In the genomic region with DNA sequence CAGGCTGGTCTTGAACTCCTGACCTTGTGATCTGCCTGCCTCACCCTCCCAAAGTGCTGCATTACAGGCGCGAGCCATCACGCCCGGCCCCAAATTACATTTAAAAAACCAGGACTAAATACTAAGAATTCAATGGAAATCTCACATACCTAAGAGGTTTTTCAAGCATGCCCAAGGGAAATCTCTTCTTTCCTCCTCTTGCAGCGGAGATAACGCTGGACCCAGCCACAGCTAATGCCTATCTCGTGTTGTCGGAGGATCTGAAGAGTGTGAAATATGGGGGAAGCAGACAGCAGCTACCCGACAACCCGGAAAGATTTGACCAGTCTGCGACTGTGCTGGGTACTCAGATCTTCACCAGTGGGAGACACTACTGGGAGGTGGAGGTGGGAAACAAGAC, we compare ENCODE assay signal across 19 cellular contexts. TPM values are rescaled to one million over a fixed set of nuclear protein-coding genes. Genes with fewer than 3 reads are reported as not detected.
DNase-seq lines count a peak whose midpoint lies in the region; ATAC-seq and TF ChIP-seq lines count a peak whose summit lies in the region.
"Had no signal": no experiment of that assay in that cellular context is flagged by ENCODE, and none has a peak within 500 bp of the region (broad histone marks: within the 10 kb centered on the region; RNA-seq: fewer than 3 reads in every experiment).

No MANE protein-coding gene starts in this region.

- DNase-seq in chondrocyte (ENCODE audit: low spot score), result peak; percentile 22
- no peak for DNase-seq in glutamatergic neuron
- peak; percentile 23 to 62 for DNase-seq in trophoblast cell
- no peak for DNase-seq in NCI-H1417 (lab: John Stamatoyannopoulos, UW)
- DNase-seq in nucleus accumbens (lab: John Stamatoyannopoulos, UW), result no peak
- DNase-seq: C1 segment of cervical spinal cord; Calu3; CD4-positive, alpha-beta memory T cell; COR-L47; DMS153; DND-41; GDM1; HFFc6 had no signal

- no peak overlapping the region for H3K4ac ChIP-seq in trophoblast cell (ENCODE audit: low read depth, low read length)

- H2BK5ac ChIP-seq in trophoblast cell (ENCODE audit: low read depth, low read length, poor library complexity), result no peak overlapping the region

- no peak overlapping the region for H3K9ac ChIP-seq in trophoblast cell (ENCODE audit: low read length)

- H3K36me3 Mint-ChIP-seq in chondrocyte (ENCODE audit: low read depth) (no peaks in the 10 kb centered on the region), glutamatergic neuron (ENCODE audit: unreplicated experiment) (no peaks in the 10 kb centered on the region)
- H3K36me3 Mint-ChIP-seq: CD4-positive, alpha-beta memory T cell had no signal

- H2BK120ac ChIP-seq in trophoblast cell (ENCODE audit: insufficient read depth, low read length, poor library complexity), result no peak overlapping the region

- H3K4me3 Mint-ChIP-seq in chondrocyte (ENCODE audit: unreplicated experiment) (no peak overlapping the region), glutamatergic neuron (ENCODE audit: unreplicated experiment) (no peak overlapping the region)
- H3K4me3 Mint-ChIP-seq: CD4-positive, alpha-beta memory T cell; GM23338; HFFc6 had no signal

- H3K27me3 Mint-ChIP-seq in chondrocyte (ENCODE audit: low read depth) (no peaks in the 10 kb centered on the region), glutamatergic neuron (ENCODE audit: unreplicated experiment) (no peaks in the 10 kb centered on the region)
- H3K27me3 Mint-ChIP-seq: CD4-positive, alpha-beta memory T cell had no signal

- H3K27me3 ChIP-seq in trophoblast cell (ENCODE audit: insufficient read depth, low read length), result no peaks in the 10 kb centered on the region

- no peak overlapping the region for H4K12ac ChIP-seq in trophoblast cell (ENCODE audit: low read depth, low read length)

- H3K4me1 ChIP-seq in trophoblast cell (ENCODE audit: control insufficient read depth in 1 of 2, insufficient read depth in 2 of 2, low read length in 2 of 2), result peaks cover 11 to 17% of the 10 kb centered on the region in 2 experiments
- H3K4me1 ChIP-seq: HAP-1 had no signal

- no peak overlapping the region for H3K14ac ChIP-seq in trophoblast cell (ENCODE audit: low read length)

- H3K9me3 ChIP-seq in trophoblast cell (ENCODE audit: insufficient read depth, low read depth, low read length), result no peaks in the 10 kb centered on the region
- H3K9me3 ChIP-seq: HAP-1 had no signal

- H4K91ac ChIP-seq in trophoblast cell (ENCODE audit: low read depth, low read length), result peak overlapping the region; percentile 29

- no peaks in the 10 kb centered on the region for H3K9me3 Mint-ChIP-seq in chondrocyte (ENCODE audit: low read depth)
- peaks cover 3% of the 10 kb centered on the region for H3K9me3 Mint-ChIP-seq in glutamatergic neuron (ENCODE audit: unreplicated experiment)

- no peak overlapping the region for H2AFZ ChIP-seq in trophoblast cell (ENCODE audit: insufficient read depth, low read length, poor library complexity)
- H2AFZ ChIP-seq: GM23338 had no signal

- H3K36me3 ChIP-seq in trophoblast cell (ENCODE audit: control insufficient read depth in 1 of 2, insufficient read depth in 2 of 2, low read length in 2 of 2), result no peaks in the 10 kb centered on the region
- H3K36me3 ChIP-seq: HAP-1 had no signal

- H3K18ac ChIP-seq in trophoblast cell (ENCODE audit: low read length), result no peak overlapping the region

- no peaks in the 10 kb centered on the region for H3K79me2 ChIP-seq in trophoblast cell (ENCODE audit: control insufficient read depth, insufficient read depth, low read length, poor library complexity)

- H2AK5ac ChIP-seq in trophoblast cell (ENCODE audit: low read length), result no peak overlapping the region

- TF ChIP-seq CTCF in chondrocyte (IDR thresholded peaks at IDR 0.05), result no peak
- no peak for TF ChIP-seq CTCF in glutamatergic neuron (IDR thresholded peaks at IDR 0.05; ENCODE audit: partially characterized antibody, unreplicated experiment)

- WGBS in trophoblast cell (ENCODE audit: extremely low coverage, insufficient coverage, insufficient read length), result no CpG with 5 or more reads among the region's 11 CpGs

- H3K27ac ChIP-seq in trophoblast cell (ENCODE audit: low read depth, low read length), result no peak overlapping the region

- H4K8ac ChIP-seq in trophoblast cell (ENCODE audit: low read depth, low read length), result no peak overlapping the region

- H3K27ac Mint-ChIP-seq in chondrocyte (ENCODE audit: unreplicated experiment), result no peak overlapping the region
- peak overlapping the region; percentile 38 for H3K27ac Mint-ChIP-seq in glutamatergic neuron (ENCODE audit: unreplicated experiment)
- H3K27ac Mint-ChIP-seq: CD4-positive, alpha-beta memory T cell; GM23338; HFFc6 had no signal

- peak overlapping the region; percentile 17 for H2BK12ac ChIP-seq in trophoblast cell (ENCODE audit: low read length)

- no peak overlapping the region for H3K4me2 ChIP-seq in trophoblast cell (ENCODE audit: low read length)
- H3K4me2 ChIP-seq: GM23338 had no signal

- no peak for ATAC-seq in GM21423 (IDR thresholded peaks at IDR 0.05; ENCODE audit: unreplicated experiment)
- ATAC-seq: GM12878, GM23338 had no signal

- H3K23ac ChIP-seq in trophoblast cell (ENCODE audit: low read length), result no peak overlapping the region

- no peak overlapping the region for H3K4me3 ChIP-seq in trophoblast cell (ENCODE audit: low read depth, low read length)
- H3K4me3 ChIP-seq: GM12878, GM23338, HAP-1 had no signal

- peaks cover 8% of the 10 kb centered on the region for H3K79me1 ChIP-seq in trophoblast cell (ENCODE audit: low read length)

- peaks cover 8% of the 10 kb centered on the region for H3K4me1 Mint-ChIP-seq in chondrocyte (ENCODE audit: low read depth)
- H3K4me1 Mint-ChIP-seq in glutamatergic neuron (ENCODE audit: low read depth, unreplicated experiment), result peaks cover 5% of the 10 kb centered on the region
- H3K4me1 Mint-ChIP-seq: CD4-positive, alpha-beta memory T cell had no signal

RNA-seq across cellular contexts. Expression of gene TRIML1, which starts 7.4 kb away (rescaled TPM):
- total RNA-seq in chondrocyte, result not detected in 3 replicates
- total RNA-seq in glutamatergic neuron (ENCODE audit: unreplicated experiment), result not detected
- 2.4 and 2.8 TPM in 2 replicates for polyA plus RNA-seq in trophoblast cell (2013)
- total RNA-seq: A673; Calu3; CD4-positive, alpha-beta memory T cell; GM12878; GM23338; HFFc6 had no signal
- polyA plus RNA-seq: BJ; CD4-positive, alpha-beta memory T cell; GM12878; GM23338 had no signal

RNA-seq across cellular contexts. Expression of gene TRIML2, which starts 37.2 kb away (rescaled TPM):
- 1.1 to 2.8 TPM (median 1.6 TPM) in 3 replicates for total RNA-seq in chondrocyte
- total RNA-seq in glutamatergic neuron (ENCODE audit: unreplicated experiment), result not detected
- 40.6 and 42.8 TPM in 2 replicates for polyA plus RNA-seq in trophoblast cell (2013)
- total RNA-seq: Calu3; CD4-positive, alpha-beta memory T cell; GM12878 had no signal
- polyA plus RNA-seq: BJ; CD4-positive, alpha-beta memory T cell; GM12878 had no signal

Comparison
In these comparisons a context has a peak if more than half of its experiments do, and no peak if none do; other contexts are left out.
1. DNase-seq: peak in chondrocyte (single experiment) and trophoblast cell (2 of 2); none in glutamatergic neuron (single experiment), NCI-H1417 (0 of 3) and nucleus accumbens (0 of 56).